33 cellular contexts compared by ENCODE assay signal in the genomic region with DNA sequence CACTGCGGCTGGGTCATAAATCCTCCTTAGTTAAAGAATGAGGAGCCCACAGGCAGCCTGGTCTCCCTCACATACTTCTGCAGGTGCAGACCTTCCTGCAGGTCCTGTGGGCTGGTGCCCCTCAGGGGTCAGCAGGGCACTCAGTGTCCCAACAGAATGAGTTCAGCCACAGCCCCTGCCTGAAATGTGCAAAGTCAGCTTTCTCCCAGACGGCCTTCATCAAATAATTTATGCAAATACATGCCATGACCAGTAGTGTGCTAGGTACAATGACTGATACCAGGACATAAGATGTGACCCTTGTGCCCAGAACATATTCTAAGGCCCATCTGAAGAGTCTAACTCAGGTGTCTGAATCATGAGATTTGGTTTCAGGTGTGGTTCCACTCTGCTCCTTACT.
"Had no signal": no experiment of that assay in that cellular context is flagged by ENCODE, and none has a peak within 500 bp of the region (broad histone marks: within the 10 kb centered on the region; RNA-seq: fewer than 3 reads in every experiment).

No MANE protein-coding gene starts in this region.

- ATAC-seq: activated naive CD4-positive, alpha-beta T cell treated with anti-CD3 and anti-CD28 coated beads, Interleukin-2, amount 50 U/mL, for 72 hours; activated naive CD8-positive, alpha-beta T cell treated with anti-CD3 and anti-CD28 coated beads, Interleukin-2, amount 50 U/mL, for 24 hours; activated T-cell treated with anti-CD3 and anti-CD28 coated beads, Interleukin-2, amount 50 U/mL, for 4 hours; activated T-cell treated with anti-CD3 and anti-CD28 coated beads, Interleukin-2, amount 50 U/mL, for 72 hours; activated T-helper 17 cell treated with anti-CD3 and anti-CD28 coated beads, Interleukin-2, amount 50 U/mL, for 72 hours; body of pancreas had no signal

- H3K4me3 ChIP-seq: adrenal gland, ascending aorta, body of pancreas, breast epithelium, cardiac muscle cell had no signal

- H3K27ac ChIP-seq: adrenal gland, ascending aorta, body of pancreas, brain microvascular endothelial cell, breast epithelium, cardiac muscle cell had no signal

- H3K36me3 ChIP-seq: adrenal gland, ascending aorta, brain microvascular endothelial cell, breast epithelium, cardiac muscle cell had no signal

- H3K27me3 ChIP-seq: adrenal gland, ascending aorta, body of pancreas, brain microvascular endothelial cell, cardiac muscle cell had no signal

- H3K9me3 ChIP-seq: adrenal gland had no signal

- H3K4me1 ChIP-seq: adrenal gland, ascending aorta, body of pancreas, breast epithelium had no signal

- FAIRE-seq: astrocyte, bronchial epithelial cell, colon had no signal

- DNase-seq: activated effector memory CD4-positive, alpha-beta T cell treated with anti-CD3 and anti-CD28 coated beads, Interleukin-2, amount 50 U/mL, for 16 hours; activated effector memory CD4-positive, alpha-beta T cell treated with Interleukin-2 at 50 U/mL for 16 hours; activated gamma-delta T cell; activated gamma-delta T cell treated with Interleukin-2 at 50 U/mL for 16 hours; activated naive CD4-positive, alpha-beta T cell; activated naive CD4-positive, alpha-beta T cell treated with anti-CD3 and anti-CD28 coated beads for 36 hours; activated naive CD4-positive, alpha-beta T cell treated with anti-CD3 and anti-CD28 coated beads, Interleukin-2, amount 10 ng/mL, durations not matched to agents 7 days and 5 days; activated naive CD4-positive, alpha-beta T cell treated with anti-CD3 and anti-CD28 coated beads, Interleukin-2, amount 50 U/mL, for 16 hours; activated naive CD4-positive, alpha-beta T cell treated with Interleukin-2 at 50 U/mL for 16 hours; activated naive CD8-positive, alpha-beta T cell treated with anti-CD3 and anti-CD28 coated beads for 36 hours; activated naive CD8-positive, alpha-beta T cell treated with anti-CD3 and anti-CD28 coated beads, Interleukin-2, amount 10 ng/mL, durations not matched to agents 7 days and 5 days; activated naive CD8-positive, alpha-beta T cell treated with anti-CD3 and anti-CD28 coated beads, Interleukin-2, amount 50 U/mL, for 24 hours; activated T-cell treated with anti-CD3 and anti-CD28 coated beads, Interleukin-2, amount 50 U/mL, for 4 hours; activated T-cell treated with anti-CD3 and anti-CD28 coated beads, Interleukin-2, amount 50 U/mL, for 48 hours; activated T-cell treated with anti-CD3 and anti-CD28 coated beads, Interleukin-2, amount 50 U/mL, for 72 hours; adrenal gland; amniotic stem cell; amygdala; anterior cingulate cortex; aorta; body of pancreas; brain microvascular endothelial cell; caudate nucleus; central memory CD4-positive, alpha-beta T cell; cerebellar nuclear complex had no signal
